In the genomic region with DNA sequence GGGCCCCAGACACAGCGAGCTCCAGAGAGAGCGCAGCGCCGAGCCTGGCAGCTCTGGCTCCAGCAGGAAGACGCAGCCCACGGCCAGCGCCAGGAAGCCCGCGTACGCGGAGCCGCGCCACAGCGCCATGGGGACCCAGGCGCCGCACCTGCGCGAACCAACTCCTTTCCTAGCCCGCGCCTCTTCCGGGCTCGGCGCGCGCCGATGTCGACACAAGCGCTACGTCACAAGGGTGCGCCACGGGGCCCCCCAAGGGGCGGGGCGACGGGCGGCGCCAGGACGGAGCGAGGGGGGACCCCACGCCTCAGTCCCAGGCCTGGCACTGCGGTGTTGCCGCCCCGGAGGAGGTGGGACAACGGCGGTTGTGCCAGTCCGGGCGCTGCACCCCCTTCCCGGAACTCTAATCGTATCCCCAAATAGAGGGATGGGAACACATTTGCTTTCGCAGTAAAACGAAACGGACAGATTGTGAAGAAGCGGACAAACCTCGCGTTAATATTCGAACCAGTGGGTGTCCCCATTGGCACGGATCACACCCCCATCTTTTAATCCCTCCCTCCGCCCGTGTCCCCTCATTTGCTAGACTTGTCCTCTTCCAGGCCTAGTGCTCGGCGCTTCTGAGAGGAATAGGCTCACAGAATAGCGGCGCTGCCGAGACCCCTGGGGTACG, we compare ENCODE assay signal across 1 cellular context.
TF ChIP-seq lines count a peak whose summit lies in the region.

A gene (minus strand): TSS at position 196 of the 670 bp plus-strand sequence. CDS start 67 bp downstream, at position 129.

TF ChIP-seq in HepG2, 621 proteins besides CTCF, POLR2A, EP300 and RAD21 (continued from another document and continues in another):
- TF ChIP-seq, protein P1, sequence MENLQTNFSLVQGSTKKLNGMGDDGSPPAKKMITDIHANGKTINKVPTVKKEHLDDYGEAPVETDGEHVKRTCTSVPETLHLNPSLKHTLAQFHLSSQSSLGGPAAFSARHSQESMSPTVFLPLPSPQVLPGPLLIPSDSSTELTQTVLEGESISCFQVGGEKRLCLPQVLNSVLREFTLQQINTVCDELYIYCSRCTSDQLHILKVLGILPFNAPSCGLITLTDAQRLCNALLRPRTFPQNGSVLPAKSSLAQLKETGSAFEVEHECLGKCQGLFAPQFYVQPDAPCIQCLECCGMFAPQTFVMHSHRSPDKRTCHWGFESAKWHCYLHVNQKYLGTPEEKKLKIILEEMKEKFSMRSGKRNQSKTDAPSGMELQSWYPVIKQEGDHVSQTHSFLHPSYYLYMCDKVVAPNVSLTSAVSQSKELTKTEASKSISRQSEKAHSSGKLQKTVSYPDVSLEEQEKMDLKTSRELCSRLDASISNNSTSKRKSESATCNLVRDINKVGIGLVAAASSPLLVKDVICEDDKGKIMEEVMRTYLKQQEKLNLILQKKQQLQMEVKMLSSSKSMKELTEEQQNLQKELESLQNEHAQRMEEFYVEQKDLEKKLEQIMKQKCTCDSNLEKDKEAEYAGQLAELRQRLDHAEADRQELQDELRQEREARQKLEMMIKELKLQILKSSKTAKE (CRISPR knock-in tag; IDR thresholded peaks at IDR 0.05; ENCODE audit: borderline replicate concordance) = peak; percentile 64
- TF ChIP-seq SIN3A (IDR thresholded peaks at IDR 0.05; ENCODE audit: borderline replicate concordance, low read depth, low read length) (peak; percentile 98), KAT7 (CRISPR knock-in tag; IDR thresholded peaks at IDR 0.05; ENCODE audit: borderline replicate concordance) (peak; percentile 97), CENPT (CRISPR knock-in tag; IDR thresholded peaks at IDR 0.05; ENCODE audit: low read depth) (no peak; the same call in 1 of the 2 replicates), ZNF207 (IDR thresholded peaks at IDR 0.05; ENCODE audit: borderline replicate concordance) (no peak), YY1 (IDR thresholded peaks at IDR 0.05; ENCODE audit: insufficient read depth, insufficient replicate concordance, low read depth, low read length) (peak; percentile 86), NFIB (CRISPR knock-in tag; IDR thresholded peaks at IDR 0.05; ENCODE audit: borderline replicate concordance) (no peak), ZNF235 (CRISPR knock-in tag; IDR thresholded peaks at IDR 0.05; ENCODE audit: borderline replicate concordance) (peak; percentile 98), TOPORS (CRISPR knock-in tag; IDR thresholded peaks at IDR 0.05) (no peak; the same call in none of the 2 replicates), SALL2 (CRISPR knock-in tag; IDR thresholded peaks at IDR 0.05) (peak; percentile 91), NAIF1 (CRISPR knock-in tag; IDR thresholded peaks at IDR 0.05; ENCODE audit: borderline replicate concordance) (peak; percentile 86; the same call in 1 of the 2 replicates), SSRP1 (CRISPR knock-in tag; IDR thresholded peaks at IDR 0.05) (no peak), ZNF550 (CRISPR knock-in tag; IDR thresholded peaks at IDR 0.05; ENCODE audit: borderline replicate concordance) (no peak), NR3C1 (CRISPR knock-in tag; IDR thresholded peaks at IDR 0.05) (no peak), SATB2 (CRISPR knock-in tag; IDR thresholded peaks at IDR 0.05) (no peak), FOSL1 (CRISPR knock-in tag; IDR thresholded peaks at IDR 0.05; ENCODE audit: borderline replicate concordance) (peak; percentile 17; the same call in 1 of the 2 replicates), ARID2 (CRISPR knock-in tag; IDR thresholded peaks at IDR 0.05; ENCODE audit: borderline replicate concordance) (no peak), EHMT2 (IDR thresholded peaks at IDR 0.05; ENCODE audit: borderline replicate concordance, low read depth, low read length) (no peak), RARG (CRISPR knock-in tag; IDR thresholded peaks at IDR 0.05; ENCODE audit: low read depth) (no peak), ZNF83 (CRISPR knock-in tag; IDR thresholded peaks at IDR 0.05; ENCODE audit: borderline replicate concordance) (no peak), ZNF232 (CRISPR knock-in tag; IDR thresholded peaks at IDR 0.05; ENCODE audit: borderline replicate concordance) (peak; percentile 54; the same call in 1 of the 2 replicates), SALL1 (CRISPR knock-in tag; IDR thresholded peaks at IDR 0.05) (peak; percentile 76), ZBTB8A (CRISPR knock-in tag; IDR thresholded peaks at IDR 0.05; ENCODE audit: borderline replicate concordance, low read depth) (0 out of 2 replicates have a peak, but pooled peaks have one; percentile 77), KDM4B (CRISPR knock-in tag; IDR thresholded peaks at IDR 0.05) (0 out of 2 replicates have a peak, but pooled peaks have one; percentile 23), ZNF264 (CRISPR knock-in tag; IDR thresholded peaks at IDR 0.05) (peak; percentile 77; the same call in 1 of the 2 replicates), SUZ12 (IDR thresholded peaks at IDR 0.05; ENCODE audit: low read depth, low read length) (no peak), ZBTB42 (CRISPR knock-in tag; IDR thresholded peaks at IDR 0.05) (peak; percentile 72; the same call in 1 of the 2 replicates), ZNF644 (CRISPR knock-in tag; IDR thresholded peaks at IDR 0.05; ENCODE audit: low read depth) (0 out of 2 replicates have a peak, but pooled peaks have one; percentile 22), ZNF724P (CRISPR knock-in tag; IDR thresholded peaks at IDR 0.05; ENCODE audit: borderline replicate concordance) (peak; percentile 42; the same call in 1 of the 2 replicates), ZSCAN9 (CRISPR knock-in tag; IDR thresholded peaks at IDR 0.05; ENCODE audit: borderline replicate concordance) (0 out of 2 replicates have a peak, but pooled peaks have one; percentile 49), HNRNPUL1 (IDR thresholded peaks at IDR 0.05; ENCODE audit: low read depth, low read length) (peak; percentile 85; the same call in 1 of the 2 replicates), HOXD1 (CRISPR knock-in tag; IDR thresholded peaks at IDR 0.05) (peak; percentile 88), MBD4 (IDR thresholded peaks at IDR 0.05; ENCODE audit: borderline replicate concordance, low read length) (no peak), ZFP82 (CRISPR knock-in tag; IDR thresholded peaks at IDR 0.05; ENCODE audit: borderline replicate concordance) (peak; percentile 75; the same call in 1 of the 2 replicates), ZFAT (CRISPR knock-in tag; conservative IDR thresholded peaks at IDR 0.05) (no peak), ZFP1 (CRISPR knock-in tag; IDR thresholded peaks at IDR 0.05) (no peak)
- TF ChIP-seq, protein P2, sequence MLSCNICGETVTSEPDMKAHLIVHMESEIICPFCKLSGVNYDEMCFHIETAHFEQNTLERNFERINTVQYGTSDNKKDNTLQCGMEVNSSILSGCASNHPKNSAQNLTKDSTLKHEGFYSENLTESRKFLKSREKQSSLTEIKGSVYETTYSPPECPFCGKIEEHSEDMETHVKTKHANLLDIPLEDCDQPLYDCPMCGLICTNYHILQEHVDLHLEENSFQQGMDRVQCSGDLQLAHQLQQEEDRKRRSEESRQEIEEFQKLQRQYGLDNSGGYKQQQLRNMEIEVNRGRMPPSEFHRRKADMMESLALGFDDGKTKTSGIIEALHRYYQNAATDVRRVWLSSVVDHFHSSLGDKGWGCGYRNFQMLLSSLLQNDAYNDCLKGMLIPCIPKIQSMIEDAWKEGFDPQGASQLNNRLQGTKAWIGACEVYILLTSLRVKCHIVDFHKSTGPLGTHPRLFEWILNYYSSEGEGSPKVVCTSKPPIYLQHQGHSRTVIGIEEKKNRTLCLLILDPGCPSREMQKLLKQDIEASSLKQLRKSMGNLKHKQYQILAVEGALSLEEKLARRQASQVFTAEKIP (CRISPR knock-in tag; IDR thresholded peaks at IDR 0.05; ENCODE audit: borderline replicate concordance) = no peak
- TF ChIP-seq, protein P3, sequence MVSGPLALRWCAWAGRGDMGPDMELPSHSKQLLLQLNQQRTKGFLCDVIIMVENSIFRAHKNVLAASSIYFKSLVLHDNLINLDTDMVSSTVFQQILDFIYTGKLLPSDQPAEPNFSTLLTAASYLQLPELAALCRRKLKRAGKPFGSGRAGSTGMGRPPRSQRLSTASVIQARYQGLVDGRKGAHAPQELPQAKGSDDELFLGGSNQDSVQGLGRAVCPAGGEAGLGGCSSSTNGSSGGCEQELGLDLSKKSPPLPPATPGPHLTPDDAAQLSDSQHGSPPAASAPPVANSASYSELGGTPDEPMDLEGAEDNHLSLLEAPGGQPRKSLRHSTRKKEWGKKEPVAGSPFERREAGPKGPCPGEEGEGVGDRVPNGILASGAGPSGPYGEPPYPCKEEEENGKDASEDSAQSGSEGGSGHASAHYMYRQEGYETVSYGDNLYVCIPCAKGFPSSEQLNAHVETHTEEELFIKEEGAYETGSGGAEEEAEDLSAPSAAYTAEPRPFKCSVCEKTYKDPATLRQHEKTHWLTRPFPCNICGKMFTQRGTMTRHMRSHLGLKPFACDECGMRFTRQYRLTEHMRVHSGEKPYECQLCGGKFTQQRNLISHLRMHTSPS (CRISPR knock-in tag; IDR thresholded peaks at IDR 0.05; ENCODE audit: low read depth) = peak; percentile 92; the same call in 1 of the 2 replicates
- TF ChIP-seq, protein P4, sequence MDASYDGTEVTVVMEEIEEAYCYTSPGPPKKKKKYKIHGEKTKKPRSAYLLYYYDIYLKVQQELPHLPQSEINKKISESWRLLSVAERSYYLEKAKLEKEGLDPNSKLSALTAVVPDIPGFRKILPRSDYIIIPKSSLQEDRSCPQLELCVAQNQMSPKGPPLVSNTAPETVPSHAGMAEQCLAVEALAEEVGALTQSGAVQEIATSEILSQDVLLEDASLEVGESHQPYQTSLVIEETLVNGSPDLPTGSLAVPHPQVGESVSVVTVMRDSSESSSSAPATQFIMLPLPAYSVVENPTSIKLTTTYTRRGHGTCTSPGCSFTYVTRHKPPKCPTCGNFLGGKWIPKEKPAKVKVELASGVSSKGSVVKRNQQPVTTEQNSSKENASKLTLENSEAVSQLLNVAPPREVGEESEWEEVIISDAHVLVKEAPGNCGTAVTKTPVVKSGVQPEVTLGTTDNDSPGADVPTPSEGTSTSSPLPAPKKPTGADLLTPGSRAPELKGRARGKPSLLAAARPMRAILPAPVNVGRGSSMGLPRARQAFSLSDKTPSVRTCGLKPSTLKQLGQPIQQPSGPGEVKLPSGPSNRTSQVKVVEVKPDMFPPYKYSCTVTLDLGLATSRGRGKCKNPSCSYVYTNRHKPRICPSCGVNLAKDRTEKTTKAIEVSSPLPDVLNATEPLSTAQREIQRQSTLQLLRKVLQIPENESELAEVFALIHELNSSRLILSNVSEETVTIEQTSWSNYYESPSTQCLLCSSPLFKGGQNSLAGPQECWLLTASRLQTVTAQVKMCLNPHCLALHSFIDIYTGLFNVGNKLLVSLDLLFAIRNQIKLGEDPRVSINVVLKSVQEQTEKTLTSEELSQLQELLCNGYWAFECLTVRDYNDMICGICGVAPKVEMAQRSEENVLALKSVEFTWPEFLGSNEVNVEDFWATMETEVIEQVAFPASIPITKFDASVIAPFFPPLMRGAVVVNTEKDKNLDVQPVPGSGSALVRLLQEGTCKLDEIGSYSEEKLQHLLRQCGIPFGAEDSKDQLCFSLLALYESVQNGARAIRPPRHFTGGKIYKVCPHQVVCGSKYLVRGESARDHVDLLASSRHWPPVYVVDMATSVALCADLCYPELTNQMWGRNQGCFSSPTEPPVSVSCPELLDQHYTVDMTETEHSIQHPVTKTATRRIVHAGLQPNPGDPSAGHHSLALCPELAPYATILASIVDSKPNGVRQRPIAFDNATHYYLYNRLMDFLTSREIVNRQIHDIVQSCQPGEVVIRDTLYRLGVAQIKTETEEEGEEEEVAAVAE (CRISPR knock-in tag; IDR thresholded peaks at IDR 0.05; ENCODE audit: borderline replicate concordance) = peak; percentile 56; the same call in 1 of the 2 replicates
- TF ChIP-seq, protein P5, sequence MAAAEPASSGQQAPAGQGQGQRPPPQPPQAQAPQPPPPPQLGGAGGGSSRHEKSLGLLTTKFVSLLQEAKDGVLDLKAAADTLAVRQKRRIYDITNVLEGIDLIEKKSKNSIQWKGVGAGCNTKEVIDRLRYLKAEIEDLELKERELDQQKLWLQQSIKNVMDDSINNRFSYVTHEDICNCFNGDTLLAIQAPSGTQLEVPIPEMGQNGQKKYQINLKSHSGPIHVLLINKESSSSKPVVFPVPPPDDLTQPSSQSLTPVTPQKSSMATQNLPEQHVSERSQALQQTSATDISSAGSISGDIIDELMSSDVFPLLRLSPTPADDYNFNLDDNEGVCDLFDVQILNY (CRISPR knock-in tag; conservative IDR thresholded peaks at IDR 0.05) = peak; percentile 83
- TF ChIP-seq, protein P6, sequence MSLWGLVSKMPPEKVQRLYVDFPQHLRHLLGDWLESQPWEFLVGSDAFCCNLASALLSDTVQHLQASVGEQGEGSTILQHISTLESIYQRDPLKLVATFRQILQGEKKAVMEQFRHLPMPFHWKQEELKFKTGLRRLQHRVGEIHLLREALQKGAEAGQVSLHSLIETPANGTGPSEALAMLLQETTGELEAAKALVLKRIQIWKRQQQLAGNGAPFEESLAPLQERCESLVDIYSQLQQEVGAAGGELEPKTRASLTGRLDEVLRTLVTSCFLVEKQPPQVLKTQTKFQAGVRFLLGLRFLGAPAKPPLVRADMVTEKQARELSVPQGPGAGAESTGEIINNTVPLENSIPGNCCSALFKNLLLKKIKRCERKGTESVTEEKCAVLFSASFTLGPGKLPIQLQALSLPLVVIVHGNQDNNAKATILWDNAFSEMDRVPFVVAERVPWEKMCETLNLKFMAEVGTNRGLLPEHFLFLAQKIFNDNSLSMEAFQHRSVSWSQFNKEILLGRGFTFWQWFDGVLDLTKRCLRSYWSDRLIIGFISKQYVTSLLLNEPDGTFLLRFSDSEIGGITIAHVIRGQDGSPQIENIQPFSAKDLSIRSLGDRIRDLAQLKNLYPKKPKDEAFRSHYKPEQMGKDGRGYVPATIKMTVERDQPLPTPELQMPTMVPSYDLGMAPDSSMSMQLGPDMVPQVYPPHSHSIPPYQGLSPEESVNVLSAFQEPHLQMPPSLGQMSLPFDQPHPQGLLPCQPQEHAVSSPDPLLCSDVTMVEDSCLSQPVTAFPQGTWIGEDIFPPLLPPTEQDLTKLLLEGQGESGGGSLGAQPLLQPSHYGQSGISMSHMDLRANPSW (CRISPR knock-in tag; IDR thresholded peaks at IDR 0.05; ENCODE audit: borderline replicate concordance) = no peak
- TF ChIP-seq, protein P7, sequence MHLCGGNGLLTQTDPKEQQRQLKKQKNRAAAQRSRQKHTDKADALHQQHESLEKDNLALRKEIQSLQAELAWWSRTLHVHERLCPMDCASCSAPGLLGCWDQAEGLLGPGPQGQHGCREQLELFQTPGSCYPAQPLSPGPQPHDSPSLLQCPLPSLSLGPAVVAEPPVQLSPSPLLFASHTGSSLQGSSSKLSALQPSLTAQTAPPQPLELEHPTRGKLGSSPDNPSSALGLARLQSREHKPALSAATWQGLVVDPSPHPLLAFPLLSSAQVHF (CRISPR knock-in tag; IDR thresholded peaks at IDR 0.05) = peak; percentile 64
- TF ChIP-seq, protein P8, sequence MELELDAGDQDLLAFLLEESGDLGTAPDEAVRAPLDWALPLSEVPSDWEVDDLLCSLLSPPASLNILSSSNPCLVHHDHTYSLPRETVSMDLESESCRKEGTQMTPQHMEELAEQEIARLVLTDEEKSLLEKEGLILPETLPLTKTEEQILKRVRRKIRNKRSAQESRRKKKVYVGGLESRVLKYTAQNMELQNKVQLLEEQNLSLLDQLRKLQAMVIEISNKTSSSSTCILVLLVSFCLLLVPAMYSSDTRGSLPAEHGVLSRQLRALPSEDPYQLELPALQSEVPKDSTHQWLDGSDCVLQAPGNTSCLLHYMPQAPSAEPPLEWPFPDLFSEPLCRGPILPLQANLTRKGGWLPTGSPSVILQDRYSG (CRISPR knock-in tag; IDR thresholded peaks at IDR 0.05) = no peak; the same call in 1 of the 2 replicates
